Comparison of ENCODE assay signal across 1 cellular context in the genomic region with DNA sequence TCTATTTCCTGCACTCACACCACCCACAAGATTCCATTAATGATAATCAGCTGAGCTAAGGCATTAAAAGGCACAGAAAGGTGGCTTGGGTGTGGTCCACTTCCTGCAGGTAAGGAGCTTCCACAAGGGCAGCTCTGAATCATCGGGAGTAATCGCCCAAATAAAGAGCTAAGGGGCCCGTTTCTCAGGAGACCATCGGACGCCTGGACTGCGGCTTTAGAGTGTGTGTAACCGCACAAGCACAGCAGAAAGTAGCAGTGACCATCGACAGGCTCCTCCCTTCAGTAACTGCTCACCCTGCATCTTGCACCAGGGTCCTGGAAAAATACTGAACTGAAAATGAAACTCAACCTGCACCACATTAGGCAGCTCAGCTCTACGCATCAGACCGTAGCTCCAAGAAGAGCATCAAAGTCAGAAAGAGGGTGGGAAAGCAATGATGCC.
TF ChIP-seq lines count a peak whose summit lies in the region.

No MANE protein-coding gene starts in this region.

TF ChIP-seq in HEK293, 187 proteins besides CTCF, POLR2A, EP300 and RAD21 (continued from another document):
- TF ChIP-seq SCRT1 (tag by site-specific recombination; IDR thresholded peaks at IDR 0.05; ENCODE audit: borderline replicate concordance): no peak
- no peak for TF ChIP-seq ZNF701 (tag by site-specific recombination; IDR thresholded peaks at IDR 0.05)
- TF ChIP-seq ZNF354C (tag by site-specific recombination; IDR thresholded peaks at IDR 0.05; ENCODE audit: borderline replicate concordance, low read depth): no peak
- TF ChIP-seq ZNF157 (tag by site-specific recombination; IDR thresholded peaks at IDR 0.05): no peak
- 0 out of 2 replicates have a peak, but pooled peaks have one; percentile 9 for TF ChIP-seq PRDM1 (tag by site-specific recombination; IDR thresholded peaks at IDR 0.05)
- no peak for TF ChIP-seq GFI1B (tag by site-specific recombination; IDR thresholded peaks at IDR 0.05)
- TF ChIP-seq, protein P1, sequence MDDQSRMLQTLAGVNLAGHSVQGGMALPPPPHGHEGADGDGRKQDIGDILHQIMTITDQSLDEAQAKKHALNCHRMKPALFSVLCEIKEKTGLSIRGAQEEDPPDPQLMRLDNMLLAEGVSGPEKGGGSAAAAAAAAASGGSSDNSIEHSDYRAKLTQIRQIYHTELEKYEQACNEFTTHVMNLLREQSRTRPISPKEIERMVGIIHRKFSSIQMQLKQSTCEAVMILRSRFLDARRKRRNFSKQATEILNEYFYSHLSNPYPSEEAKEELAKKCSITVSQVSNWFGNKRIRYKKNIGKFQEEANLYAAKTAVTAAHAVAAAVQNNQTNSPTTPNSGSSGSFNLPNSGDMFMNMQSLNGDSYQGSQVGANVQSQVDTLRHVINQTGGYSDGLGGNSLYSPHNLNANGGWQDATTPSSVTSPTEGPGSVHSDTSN (CRISPR knock-in tag; IDR thresholded peaks at IDR 0.05): no peak
- no peak for TF ChIP-seq ZFP37 (tag by site-specific recombination; IDR thresholded peaks at IDR 0.05)
- TF ChIP-seq FEZF1 (tag by site-specific recombination; IDR thresholded peaks at IDR 0.05): peak; percentile 65
- no peak for TF ChIP-seq ZNF747 (tag by site-specific recombination; IDR thresholded peaks at IDR 0.05)
- no peak for TF ChIP-seq ZNF133 (tag by site-specific recombination; IDR thresholded peaks at IDR 0.05)
- peak; percentile 67; the same call in 1 of the 2 replicates for TF ChIP-seq ZBTB17 (tag by site-specific recombination; IDR thresholded peaks at IDR 0.05)
- peak; percentile 17; the same call in 1 of the 2 replicates for TF ChIP-seq TRIM28 (IDR thresholded peaks at IDR 0.05; ENCODE audit: borderline replicate concordance, low read length)
- TF ChIP-seq GLIS2 (tag by site-specific recombination; IDR thresholded peaks at IDR 0.05): no peak
- TF ChIP-seq ZNF341 (tag by site-specific recombination; IDR thresholded peaks at IDR 0.05; ENCODE audit: low read depth): peak; percentile 49; the same call in 1 of the 2 replicates
- TF ChIP-seq SP7 (tag by site-specific recombination; IDR thresholded peaks at IDR 0.05): no peak
- TF ChIP-seq, protein P2, sequence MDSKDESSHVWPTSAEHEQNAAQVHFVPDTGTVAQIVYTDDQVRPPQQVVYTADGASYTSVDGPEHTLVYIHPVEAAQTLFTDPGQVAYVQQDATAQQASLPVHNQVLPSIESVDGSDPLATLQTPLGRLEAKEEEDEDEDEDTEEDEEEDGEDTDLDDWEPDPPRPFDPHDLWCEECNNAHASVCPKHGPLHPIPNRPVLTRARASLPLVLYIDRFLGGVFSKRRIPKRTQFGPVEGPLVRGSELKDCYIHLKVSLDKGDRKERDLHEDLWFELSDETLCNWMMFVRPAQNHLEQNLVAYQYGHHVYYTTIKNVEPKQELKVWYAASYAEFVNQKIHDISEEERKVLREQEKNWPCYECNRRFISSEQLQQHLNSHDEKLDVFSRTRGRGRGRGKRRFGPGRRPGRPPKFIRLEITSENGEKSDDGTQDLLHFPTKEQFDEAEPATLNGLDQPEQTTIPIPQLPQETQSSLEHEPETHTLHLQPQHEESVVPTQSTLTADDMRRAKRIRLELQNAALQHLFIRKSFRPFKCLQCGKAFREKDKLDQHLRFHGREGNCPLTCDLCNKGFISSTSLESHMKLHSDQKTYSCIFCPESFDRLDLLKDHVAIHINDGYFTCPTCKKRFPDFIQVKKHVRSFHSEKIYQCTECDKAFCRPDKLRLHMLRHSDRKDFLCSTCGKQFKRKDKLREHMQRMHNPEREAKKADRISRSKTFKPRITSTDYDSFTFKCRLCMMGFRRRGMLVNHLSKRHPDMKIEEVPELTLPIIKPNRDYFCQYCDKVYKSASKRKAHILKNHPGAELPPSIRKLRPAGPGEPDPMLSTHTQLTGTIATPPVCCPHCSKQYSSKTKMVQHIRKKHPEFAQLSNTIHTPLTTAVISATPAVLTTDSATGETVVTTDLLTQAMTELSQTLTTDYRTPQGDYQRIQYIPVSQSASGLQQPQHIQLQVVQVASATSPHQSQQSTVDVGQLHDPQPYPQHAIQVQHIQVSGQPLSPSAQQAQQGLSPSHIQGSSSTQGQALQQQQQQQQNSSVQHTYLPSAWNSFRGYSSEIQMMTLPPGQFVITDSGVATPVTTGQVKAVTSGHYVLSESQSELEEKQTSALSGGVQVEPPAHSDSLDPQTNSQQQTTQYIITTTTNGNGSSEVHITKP (tag by site-specific recombination; IDR thresholded peaks at IDR 0.05): peak; percentile 32
- peak; percentile 96 for TF ChIP-seq ZNF660 (tag by site-specific recombination; IDR thresholded peaks at IDR 0.05)
- no peak for TF ChIP-seq ZNF837 (tag by site-specific recombination; IDR thresholded peaks at IDR 0.05)
- TF ChIP-seq OVOL3 (tag by site-specific recombination; IDR thresholded peaks at IDR 0.05): no peak
